Comparison of ENCODE assay signal across 9 cellular contexts in the genomic region with DNA sequence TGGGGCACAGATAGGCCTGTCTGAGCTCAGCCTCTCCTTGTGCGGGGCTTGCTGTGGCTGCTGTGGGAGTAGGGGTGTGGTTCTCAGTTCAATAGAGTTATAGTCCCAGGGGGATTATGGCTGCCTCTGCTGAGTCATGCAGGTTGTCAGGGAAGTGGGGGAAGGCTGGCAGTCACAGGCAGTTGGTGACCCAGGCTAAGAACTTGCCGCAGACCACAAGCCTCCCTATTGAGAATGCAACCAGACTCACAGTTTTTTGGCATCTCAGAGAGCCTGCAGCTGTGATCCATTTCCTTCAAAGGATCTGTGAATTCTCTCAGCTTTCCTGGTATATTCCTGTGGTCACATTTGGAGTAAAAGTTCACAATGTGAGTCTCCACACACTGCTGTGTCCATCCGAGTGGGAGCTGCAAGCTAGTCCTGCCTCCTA.
DNase-seq lines count a peak whose midpoint lies in the region; ATAC-seq and TF ChIP-seq lines count a peak whose summit lies in the region.
"Had no signal": no experiment of that assay in that cellular context is flagged by ENCODE, and none has a peak within 500 bp of the region (broad histone marks: within the 10 kb centered on the region; RNA-seq: fewer than 3 reads in every experiment).

No MANE protein-coding gene starts in this region.

- no peaks in the 10 kb centered on the region for H3K27me3 ChIP-seq in sigmoid colon

- intact Hi-C loops in sigmoid colon (cut with DNase I): no loop called here

- H3K9me3 ChIP-seq in sigmoid colon: no peaks in the 10 kb centered on the region

- 64 to 86% methylated on average over 3 of the region's 3 CpGs for WGBS in sigmoid colon, 2 donors

- no peaks in the 10 kb centered on the region for H3K4me1 Mint-ChIP-seq in glutamatergic neuron (ENCODE audit: low read depth, unreplicated experiment)

- H3K27ac Mint-ChIP-seq in glutamatergic neuron (ENCODE audit: unreplicated experiment): no peak overlapping the region
- H3K27ac Mint-ChIP-seq: activated naive CD4-positive, alpha-beta T cell treated with anti-CD3 and anti-CD28 coated beads, Interleukin-2, amount 50 U/mL, for 24 hours had no signal

- H3K27me3 Mint-ChIP-seq in glutamatergic neuron (ENCODE audit: unreplicated experiment): no peaks in the 10 kb centered on the region
- H3K27me3 Mint-ChIP-seq: activated naive CD4-positive, alpha-beta T cell treated with anti-CD3 and anti-CD28 coated beads, Interleukin-2, amount 50 U/mL, for 24 hours had no signal

- TF ChIP-seq POLR2A in sigmoid colon (IDR thresholded peaks at IDR 0.05): no peak

- no peak for TF ChIP-seq EP300 in sigmoid colon (IDR thresholded peaks at IDR 0.05)

- H3K4me3 ChIP-seq in fibroblast of mammary gland (ENCODE audit: control insufficient read depth, low read depth, low read length) (no peak overlapping the region), sigmoid colon (no peak overlapping the region)

- H3K4me3 Mint-ChIP-seq in glutamatergic neuron (ENCODE audit: unreplicated experiment): no peak overlapping the region
- H3K4me3 Mint-ChIP-seq: activated naive CD4-positive, alpha-beta T cell treated with anti-CD3 and anti-CD28 coated beads, Interleukin-2, amount 50 U/mL, for 24 hours had no signal

- no peaks in the 10 kb centered on the region for H3K4me1 ChIP-seq in sigmoid colon

- H3K36me3 ChIP-seq in sigmoid colon: no peaks in the 10 kb centered on the region

- no peak overlapping the region for H3K27ac ChIP-seq in sigmoid colon

- peak; percentile 87 for ATAC-seq in HG02938 (IDR thresholded peaks at IDR 0.05; ENCODE audit: unreplicated experiment)

- peak; percentile 10 for TF ChIP-seq CTCF in fibroblast of mammary gland (conservative IDR thresholded peaks at IDR 0.05; ENCODE audit: control insufficient read depth, insufficient read depth, low read depth, low read length)
- no peak for TF ChIP-seq CTCF in glutamatergic neuron (IDR thresholded peaks at IDR 0.05; ENCODE audit: partially characterized antibody, unreplicated experiment)
- TF ChIP-seq CTCF in sigmoid colon (IDR thresholded peaks at IDR 0.05): no peak

- peak; percentile 7 for DNase-seq in activated CD4-positive, alpha-beta T cell treated with anti-CD3 and anti-CD28 coated beads for 48 hours
- no peak for DNase-seq in activated CD4-positive, alpha-beta T cell treated with anti-CD3 and anti-CD28 coated beads for 4 hours
- DNase-seq in NOMO-1 treated with DMSO at 0.1 percent for 48 hours (lab: John Stamatoyannopoulos, UW; ENCODE audit: unreplicated experiment) (peak; percentile 56), fibroblast of mammary gland (ENCODE audit: low read depth) (peak; percentile 89), cerebellum (ENCODE audit: low spot score) (no peak), glutamatergic neuron (no peak), sigmoid colon (no peak)

- H3K9me3 Mint-ChIP-seq in glutamatergic neuron (ENCODE audit: unreplicated experiment): peaks cover 1% of the 10 kb centered on the region
- H3K9me3 Mint-ChIP-seq: activated naive CD4-positive, alpha-beta T cell treated with anti-CD3 and anti-CD28 coated beads, Interleukin-2, amount 50 U/mL, for 24 hours had no signal

- H3K36me3 Mint-ChIP-seq in glutamatergic neuron (ENCODE audit: unreplicated experiment): no peaks in the 10 kb centered on the region
- H3K36me3 Mint-ChIP-seq: activated naive CD4-positive, alpha-beta T cell treated with anti-CD3 and anti-CD28 coated beads, Interleukin-2, amount 50 U/mL, for 24 hours had no signal

Comparison
In these comparisons a context has a peak if more than half of its experiments do, and no peak if none do; other contexts are left out.
1. DNase-seq: peak in activated CD4-positive, alpha-beta T cell treated with anti-CD3 and anti-CD28 coated beads for 48 hours (single experiment), NOMO-1 treated with DMSO at 0.1 percent for 48 hours (single experiment) and fibroblast of mammary gland (single experiment); none in activated CD4-positive, alpha-beta T cell treated with anti-CD3 and anti-CD28 coated beads for 4 hours (0 of 2), cerebellum (single experiment), glutamatergic neuron (single experiment) and sigmoid colon (single experiment).